ENCODE assay signal across 8 cellular contexts in the genomic region with DNA sequence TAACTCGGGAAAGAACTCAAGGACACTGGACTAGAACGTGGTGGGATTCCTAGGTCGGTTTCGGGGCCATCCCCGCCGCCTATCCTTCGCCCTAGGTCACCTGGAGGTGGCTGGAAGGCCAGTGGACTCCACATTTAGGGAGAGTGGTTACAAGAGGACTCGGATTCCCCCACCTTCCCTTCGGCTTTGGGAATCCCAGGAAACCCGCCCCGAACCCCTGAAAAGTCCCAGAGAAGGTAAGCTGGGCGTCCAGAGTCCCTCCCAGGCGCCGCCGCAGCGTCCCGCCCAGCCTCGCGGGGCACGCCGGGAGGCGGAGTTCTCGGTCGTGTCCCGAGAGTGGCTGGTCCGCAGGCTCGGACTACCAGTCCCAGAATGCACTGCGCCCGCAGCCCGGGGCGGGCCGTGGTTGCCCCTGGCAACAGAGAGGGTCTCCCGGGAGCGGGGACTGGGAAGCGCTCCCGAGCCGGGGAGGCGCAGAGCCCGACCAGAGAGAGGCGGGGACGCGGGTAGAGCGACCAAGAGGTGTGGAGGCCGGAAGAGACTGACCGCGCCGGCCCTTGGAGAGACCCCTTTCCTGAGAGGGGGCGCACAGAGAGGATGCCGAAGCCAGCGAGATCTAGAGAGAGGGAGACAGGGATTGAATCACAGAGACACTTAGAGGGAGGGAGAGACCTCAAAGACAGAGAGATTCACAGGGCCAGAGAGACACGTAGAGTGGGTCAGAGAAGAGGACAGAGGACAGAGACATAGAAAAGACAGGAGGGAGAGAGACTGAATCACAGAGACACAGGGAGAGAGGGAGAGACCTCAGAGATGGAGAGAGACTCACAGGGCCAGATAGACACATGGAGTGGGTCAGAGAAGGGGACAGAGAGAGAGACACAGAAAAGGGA. TPM values are rescaled to one million over a fixed set of nuclear protein-coding genes. Genes with fewer than 3 reads are reported as not detected.
DNase-seq lines count a peak whose midpoint lies in the region; ATAC-seq lines count a peak whose summit lies in the region.

No MANE protein-coding gene starts in this region.

- peaks cover 11 to 29% (median 26%) of the 10 kb centered on the region in 11 experiments for H3K36me3 ChIP-seq in BLaER1 treated with 17β-estradiol and CSF1 and Interleukin-3, amounts not matched to agents 10 nM and 100 nM
- peaks cover 14% of the 10 kb centered on the region for H3K36me3 ChIP-seq in SJSA1

- H3K9ac ChIP-seq in BLaER1 treated with 17β-estradiol and CSF1 and Interleukin-3, amounts not matched to agents 10 nM and 100 nM, result peak overlapping the region; percentile 67 to 83 (median 76)

- DNase-seq in HT1080 (ENCODE audit: low read depth) (peak; percentile 90), SJSA1 (ENCODE audit: low read depth in 1 of 2, low spot score in 2 of 2) (peak; percentile 91 to 94), glomerular visceral epithelial cell (ENCODE audit: extremely low spot score) (peak; percentile 92), nucleus accumbens (lab: John Stamatoyannopoulos, UW) (peak; percentile 53 to 98 (median 88)), stromal cell of bone marrow (ENCODE audit: low read depth) (peak; percentile 76)
- peak; percentile 83 for DNase-seq in activated naive CD4-positive, alpha-beta T cell treated with anti-CD3 and anti-CD28 coated beads, Interleukin-2, amount 50 U/mL, for 16 hours

- ATAC-seq in GM19452 (IDR thresholded peaks at IDR 0.05; ENCODE audit: unreplicated experiment), result peak; percentile 91

- peaks cover 0 to 27% (median 9%) of the 10 kb centered on the region in 11 experiments; a peak in 14 of 22 replicates for H3K27me3 ChIP-seq in BLaER1 treated with 17β-estradiol and CSF1 and Interleukin-3, amounts not matched to agents 10 nM and 100 nM
- H3K27me3 ChIP-seq in SJSA1 (replicated peaks), result peaks cover 27% of the 10 kb centered on the region

- peaks cover 66 to 97% (median 90%) of the 10 kb centered on the region in 10 experiments for H3K4me1 ChIP-seq in BLaER1 treated with 17β-estradiol and CSF1 and Interleukin-3, amounts not matched to agents 10 nM and 100 nM
- peaks cover 25% of the 10 kb centered on the region for H3K4me1 ChIP-seq in SJSA1 (replicated peaks)

- H3K27ac ChIP-seq in BLaER1 treated with 17β-estradiol and CSF1 and Interleukin-3, amounts not matched to agents 10 nM and 100 nM, result peak overlapping the region; percentile 41 to 85 (median 73); a peak in 21 of 22 replicates
- H3K27ac ChIP-seq in SJSA1, result no peak overlapping the region

- no peaks in the 10 kb centered on the region for H3K9me3 ChIP-seq in BLaER1 treated with 17β-estradiol and CSF1 and Interleukin-3, amounts not matched to agents 10 nM and 100 nM (replicated peaks in 1 of 11)
- no peaks in the 10 kb centered on the region for H3K9me3 ChIP-seq in SJSA1 (replicated peaks)

- H3K4me3 ChIP-seq in BLaER1 treated with 17β-estradiol and CSF1 and Interleukin-3, amounts not matched to agents 10 nM and 100 nM, result peak overlapping the region; percentile 54 to 73 (median 64)
- peak overlapping the region; percentile 32 for H3K4me3 ChIP-seq in SJSA1

- peaks cover 13 to 31% (median 28%) of the 10 kb centered on the region in 11 experiments; a peak in 18 of 22 replicates for H4K20me1 ChIP-seq in BLaER1 treated with 17β-estradiol and CSF1 and Interleukin-3, amounts not matched to agents 10 nM and 100 nM

- H3K4me2 ChIP-seq in BLaER1 treated with 17β-estradiol and CSF1 and Interleukin-3, amounts not matched to agents 10 nM and 100 nM, result peak overlapping the region; percentile 93 to 99 (median 98)

RNA-seq across cellular contexts. Expression of gene PRKCG, which starts 2.6 kb away (rescaled TPM):
- total RNA-seq in HT1080 (2014; rRNA removed; shearing (Covaris generic)), result 0.43 TPM in 1 of 2 replicates, not detected in the other
- 0.03 and 0.37 TPM in 2 replicates for polyA plus RNA-seq in HT1080 (2015; cell fraction: cytosol; rRNA removed)
- polyA plus RNA-seq in HT1080 (2015; cell fraction: nucleus; rRNA removed), result 0.11 and 0.23 TPM in 2 replicates
- not detected in 2 replicates for total RNA-seq in SJSA1 (2014; rRNA removed; shearing (Covaris generic))

RNA-seq across cellular contexts. Expression of gene MYADM, which starts 11.7 kb away (rescaled TPM):
- total RNA-seq in HT1080 (2014; rRNA removed; shearing (Covaris generic)), result 10.4 and 29.4 TPM in 2 replicates
- polyA plus RNA-seq in HT1080 (2015; cell fraction: cytosol; rRNA removed), result 86.0 and 102 TPM in 2 replicates
- 157 and 170 TPM in 2 replicates for polyA plus RNA-seq in HT1080 (2015; cell fraction: nucleus; rRNA removed)
- 35.7 and 39.7 TPM in 2 replicates for total RNA-seq in SJSA1 (2014; rRNA removed; shearing (Covaris generic))

RNA-seq across cellular contexts. Expression of gene CACNG7, which starts 29.7 kb away (rescaled TPM):
- not detected in 2 replicates for total RNA-seq in HT1080 (2014; rRNA removed; shearing (Covaris generic))
- polyA plus RNA-seq in HT1080 (2015; cell fraction: cytosol; rRNA removed), result 0.20 and 0.38 TPM in 2 replicates
- 0.29 and 0.32 TPM in 2 replicates for polyA plus RNA-seq in HT1080 (2015; cell fraction: nucleus; rRNA removed)
- total RNA-seq in SJSA1 (2014; rRNA removed; shearing (Covaris generic)), result not detected in 2 replicates

RNA-seq across cellular contexts. Expression of gene NLRP12, which starts 55.3 kb away (rescaled TPM):
- total RNA-seq in HT1080 (2014; rRNA removed; shearing (Covaris generic)), result not detected in 2 replicates
- polyA plus RNA-seq in HT1080 (2015; cell fraction: cytosol; rRNA removed), result 0.19 TPM in 2 replicates
- polyA plus RNA-seq in HT1080 (2015; cell fraction: nucleus; rRNA removed), result 0.14 and 0.33 TPM in 2 replicates
- not detected in 2 replicates for total RNA-seq in SJSA1 (2014; rRNA removed; shearing (Covaris generic))
